ENCODE assay signal across 21 cellular contexts in genomic region chr19:811007-811434, GRCh38. TPM values are rescaled to one million over a fixed set of nuclear protein-coding genes. Genes with fewer than 3 reads are reported as not detected.
DNase-seq lines count a peak whose midpoint lies in the region; ATAC-seq and TF ChIP-seq lines count a peak whose summit lies in the region.
"Had no signal": no experiment of that assay in that cellular context is flagged by ENCODE, and none has a peak within 500 bp of the region (broad histone marks: within the 10 kb centered on the region; RNA-seq: fewer than 3 reads in every experiment).

No MANE protein-coding gene starts in this region.

- H3K9me3 ChIP-seq in T-helper 17 cell (ENCODE audit: control insufficient read depth, low read length, poor library complexity, severe bottlenecking) (no peaks in the 10 kb centered on the region), uterus (no peaks in the 10 kb centered on the region)
- H3K9me3 ChIP-seq: BLaER1, heart left ventricle, mucosa of descending colon, right atrium auricular region had no signal

- H3K27me3 Mint-ChIP-seq in activated T-cell treated with anti-CD3 and anti-CD28 coated beads, Interleukin-2, amount 50 U/mL, for 72 hours (ENCODE audit: low read depth): no peaks in the 10 kb centered on the region
- no peaks in the 10 kb centered on the region for H3K27me3 Mint-ChIP-seq in T-helper 17 cell
- peaks cover 3% of the 10 kb centered on the region for H3K27me3 Mint-ChIP-seq in Calu3 (ENCODE audit: unreplicated experiment)

- no peaks in the 10 kb centered on the region for H3K36me3 ChIP-seq in uterus

- TF ChIP-seq CTCF in Calu3 (IDR thresholded peaks at IDR 0.05; ENCODE audit: unreplicated experiment): no peak
- TF ChIP-seq CTCF in uterus (IDR thresholded peaks at IDR 0.05): no peak

- H3K4me3 ChIP-seq in uterus: no peak overlapping the region
- H3K4me3 ChIP-seq: BLaER1, heart left ventricle, mucosa of descending colon, right atrium auricular region had no signal

- CTCF ChIA-PET in Calu3 (lab: Charles Lee): no interaction called here

- H3K27ac ChIP-seq in uterus: no peak overlapping the region
- H3K27ac ChIP-seq: BLaER1, heart left ventricle, right atrium auricular region had no signal

- peaks cover 12 to 37% of the 10 kb centered on the region in 2 donors for H3K36me3 Mint-ChIP-seq in activated T-cell treated with anti-CD3 and anti-CD28 coated beads, Interleukin-2, amount 50 U/mL, for 72 hours (ENCODE audit: insufficient read depth in 2 of 2)
- H3K36me3 Mint-ChIP-seq in T-helper 17 cell (ENCODE audit: low read depth) (peaks cover 5% of the 10 kb centered on the region), Calu3 (ENCODE audit: insufficient read depth, unreplicated experiment) (peaks cover 71% of the 10 kb centered on the region)

- BruUV-seq in Calu3 (replicated peaks; lab: Mats Ljungman, UMichigan): no TSS peak

- ATAC-seq in activated T-cell treated with anti-CD3 and anti-CD28 coated beads, Interleukin-2, amount 50 U/mL, for 72 hours (replicated peaks in 1 of 2): peak in 1 of 2 donors; percentile 4
- no peak for ATAC-seq in T-helper 17 cell
- peak; percentile 5 for ATAC-seq in left colon
- no peak for ATAC-seq in HG02870 (IDR thresholded peaks at IDR 0.05; ENCODE audit: unreplicated experiment)
- ATAC-seq: mucosa of descending colon had no signal

- peak overlapping the region; percentile 70 for H3K27ac Mint-ChIP-seq in activated T-cell treated with anti-CD3 and anti-CD28 coated beads, Interleukin-2, amount 50 U/mL, for 72 hours
- H3K27ac Mint-ChIP-seq in T-helper 17 cell: peak overlapping the region; percentile 59
- no peak overlapping the region for H3K27ac Mint-ChIP-seq in Calu3 (ENCODE audit: unreplicated experiment)
- H3K27ac Mint-ChIP-seq: activated naive CD8-positive, alpha-beta T cell treated with anti-CD3 and anti-CD28 coated beads for 36 hours had no signal

- TF ChIP-seq POLR2A in uterus (IDR thresholded peaks at IDR 0.05): no peak

- peaks cover 2 to 4% of the 10 kb centered on the region in 2 donors for H3K9me3 Mint-ChIP-seq in activated T-cell treated with anti-CD3 and anti-CD28 coated beads, Interleukin-2, amount 50 U/mL, for 72 hours
- no peaks in the 10 kb centered on the region for H3K9me3 Mint-ChIP-seq in Calu3 (ENCODE audit: low read depth, unreplicated experiment)

- no peaks in the 10 kb centered on the region for H3K4me1 ChIP-seq in uterus
- H3K4me1 ChIP-seq: BLaER1, right atrium auricular region had no signal

- intact Hi-C loops in left colon (cut with DNase I, micrococcal nuclease) (no loop called here), Calu3 (cut with micrococcal nuclease; ENCODE audit: unreplicated experiment) (no loop called here), uterus (cut with DNase I; ENCODE audit: low total_unique reads) (no loop called here)

- no peak overlapping the region for H3K4me3 Mint-ChIP-seq in activated T-cell treated with anti-CD3 and anti-CD28 coated beads, Interleukin-2, amount 50 U/mL, for 72 hours
- no peak overlapping the region for H3K4me3 Mint-ChIP-seq in T-helper 17 cell
- no peak overlapping the region for H3K4me3 Mint-ChIP-seq in Calu3 (ENCODE audit: low read depth, unreplicated experiment)
- H3K4me3 Mint-ChIP-seq: activated naive CD8-positive, alpha-beta T cell treated with anti-CD3 and anti-CD28 coated beads for 36 hours had no signal

- H3K4me1 Mint-ChIP-seq in activated T-cell treated with anti-CD3 and anti-CD28 coated beads, Interleukin-2, amount 50 U/mL, for 72 hours (ENCODE audit: low read depth): peaks cover 8% of the 10 kb centered on the region
- peaks cover 6% of the 10 kb centered on the region for H3K4me1 Mint-ChIP-seq in T-helper 17 cell
- H3K4me1 Mint-ChIP-seq in Calu3 (ENCODE audit: low read depth, unreplicated experiment): no peaks in the 10 kb centered on the region

- H3K27me3 ChIP-seq in uterus: no peaks in the 10 kb centered on the region
- H3K27me3 ChIP-seq: BLaER1, heart left ventricle, right atrium auricular region had no signal

- DNase-seq in activated T-cell treated with anti-CD3 and anti-CD28 coated beads, Interleukin-2, amount 50 U/mL, for 72 hours: no peak
- DNase-seq in activated T-cell treated with anti-CD3 and anti-CD28 coated beads for 4 hours: no peak
- DNase-seq in T-helper 17 cell: no peak
- DNase-seq in left colon: no peak
- no peak for DNase-seq in kidney tubule cell (ENCODE audit: low spot score)
- DNase-seq in Calu3: no peak
- DNase-seq in uterus: no peak
- DNase-seq: activated naive CD8-positive, alpha-beta T cell treated with anti-CD3 and anti-CD28 coated beads for 36 hours; mucosa of descending colon; NCI-H1105; NCI-H2081 treated with DMSO at 0.1 percent for 48 hours; NCI-H510A; stimulated activated CD8-positive, alpha-beta memory T cell treated with anti-CD3 and anti-CD28 coated beads, Interleukin-4, amount 100 ng/mL, for 48 hours; SW 1271 had no signal

RNA-seq across cellular contexts. Expression of gene PLPPR3, which starts 10.7 kb away (rescaled TPM):
- not detected for total RNA-seq in activated T-cell treated with anti-CD3 and anti-CD28 coated beads, Interleukin-2, amount 50 U/mL, for 72 hours
- total RNA-seq in T-helper 17 cell (not detected), left colon (not detected), Calu3 (2022) (0.27 TPM in 1 of 2 replicates, not detected in the other), uterus (1 to 10 TPM in 1 of 4 donors, not detected in 3; 3.4 TPM)
- total RNA-seq: activated naive CD8-positive, alpha-beta T cell treated with anti-CD3 and anti-CD28 coated beads for 36 hours; HT1080; LHCN-M2; right atrium auricular region; ureter had no signal

RNA-seq across cellular contexts. Expression of gene PTBP1, which starts 13.8 kb away (rescaled TPM):
- total RNA-seq in activated T-cell treated with anti-CD3 and anti-CD28 coated beads, Interleukin-2, amount 50 U/mL, for 72 hours: 100 to 1,000 TPM; 515 to 611 TPM
- 100 to 1,000 TPM; 334 to 341 TPM for total RNA-seq in T-helper 17 cell
- 100 to 1,000 TPM; 253 to 306 TPM for total RNA-seq in left colon
- total RNA-seq in Calu3 (2022): 380 and 409 TPM in 2 replicates
- total RNA-seq in uterus: 100 to 1,000 TPM in 2 of 4 donors, 10 to 100 TPM in 2; 45.0 to 278 (median 106) TPM

RNA-seq across cellular contexts. Expression of gene AZU1, which starts 16.6 kb away (rescaled TPM):
- total RNA-seq in activated T-cell treated with anti-CD3 and anti-CD28 coated beads, Interleukin-2, amount 50 U/mL, for 72 hours: not detected
- 1 to 10 TPM in 1 of 2 donors, under 1 TPM in 1; 0.90 to 1.2 TPM for total RNA-seq in T-helper 17 cell
- total RNA-seq in left colon: not detected
- total RNA-seq in Calu3 (2022): not detected in 2 replicates
- total RNA-seq in uterus: 1 to 10 TPM in 1 of 4 donors, under 1 TPM in 1, not detected in 2; 0.85 to 2.6 TPM
- total RNA-seq: activated naive CD8-positive, alpha-beta T cell treated with anti-CD3 and anti-CD28 coated beads for 36 hours; HT1080; LHCN-M2; right atrium auricular region; ureter had no signal

RNA-seq across cellular contexts. Expression of gene PRTN3, which starts 29.8 kb away (rescaled TPM):
- total RNA-seq in activated T-cell treated with anti-CD3 and anti-CD28 coated beads, Interleukin-2, amount 50 U/mL, for 72 hours: not detected
- not detected for total RNA-seq in T-helper 17 cell
- not detected for total RNA-seq in left colon
- total RNA-seq in Calu3 (2022): not detected in 2 replicates
- 1 to 10 TPM in 1 of 4 donors, not detected in 3; 2.9 TPM for total RNA-seq in uterus
- total RNA-seq: activated naive CD8-positive, alpha-beta T cell treated with anti-CD3 and anti-CD28 coated beads for 36 hours; HT1080; LHCN-M2; mucosa of descending colon; right atrium auricular region; ureter had no signal

RNA-seq across cellular contexts. Expression of gene ELANE, which starts 41.1 kb away (rescaled TPM):
- total RNA-seq in activated T-cell treated with anti-CD3 and anti-CD28 coated beads, Interleukin-2, amount 50 U/mL, for 72 hours: not detected
- not detected for total RNA-seq in T-helper 17 cell
- under 1 TPM in 1 of 2 donors, not detected in 1; 0.81 TPM for total RNA-seq in left colon
- total RNA-seq in Calu3 (2022): not detected in 2 replicates
- 1 to 10 TPM in 1 of 4 donors, not detected in 3; 3.4 TPM for total RNA-seq in uterus
- total RNA-seq: activated naive CD8-positive, alpha-beta T cell treated with anti-CD3 and anti-CD28 coated beads for 36 hours; HT1080 had no signal
